8 cellular contexts compared by ENCODE assay signal in genomic region chr16:73196670-73197069, GRCh38.
A peak's percentile ranks its signal among the peaks of the same experiment; 100 is the strongest.
DNase-seq lines count a peak whose midpoint lies in the region; ATAC-seq and TF ChIP-seq lines count a peak whose summit lies in the region.

No MANE protein-coding gene starts in this region.

- no peak for DNase-seq in AG09319 (ENCODE audit: extremely low read depth, low read depth)
- peak; percentile 36 to 79 for DNase-seq in NCI-H526 (lab: John Stamatoyannopoulos, UW)
- peak; percentile 66 for DNase-seq in astrocyte of the hippocampus (ENCODE audit: low read depth, low spot score)
- DNase-seq in hypothalamus (lab: John Stamatoyannopoulos, UW), result peak in 32 of 51 donors; percentile 1 to 57 (median 18)
- DNase-seq in stimulated activated CD4-positive, alpha-beta T cell treated with anti-CD3 and anti-CD28 coated beads, Interleukin-2, amount 100 ng/mL, for 48 hours, result peak; percentile 3 to 8

- ATAC-seq in HG03095 (IDR thresholded peaks at IDR 0.05; ENCODE audit: unreplicated experiment) (peak; percentile 69), HG02970 (IDR thresholded peaks at IDR 0.05; ENCODE audit: low FRiP score, unreplicated experiment) (no peak)

- TF ChIP-seq CTCF in AG09319 (IDR thresholded peaks at IDR 0.05; ENCODE audit: low read depth, low read length) (peak; percentile 34), GM12875 (IDR thresholded peaks at IDR 0.05; ENCODE audit: borderline replicate concordance, insufficient read depth, low read depth, low read length) (peak; percentile 74)

- no peak overlapping the region for H3K4me3 ChIP-seq in GM12875 (ENCODE audit: low read depth, low read length)
